1 cellular context compared by ENCODE assay signal in the genomic region with DNA sequence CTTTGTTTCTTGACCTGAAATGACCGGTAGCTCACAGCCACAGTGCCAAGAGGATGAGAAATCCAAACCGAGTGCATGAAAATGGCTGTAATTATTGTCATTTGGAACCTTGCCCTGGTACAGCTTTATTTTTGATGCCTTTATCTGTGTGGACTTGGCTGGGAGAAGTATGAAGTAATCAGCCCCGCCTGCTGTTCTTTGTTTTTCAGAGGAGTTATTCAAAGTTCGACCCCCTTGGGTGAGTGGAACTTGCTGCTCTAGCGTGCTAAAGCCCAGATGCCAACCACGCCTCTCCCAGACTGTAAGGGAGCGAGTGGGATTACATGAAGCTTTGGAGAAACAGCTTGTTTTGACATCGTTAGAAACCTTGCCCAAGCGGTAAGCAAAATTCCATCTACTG.
TF ChIP-seq lines count a peak whose summit lies in the region.

No MANE protein-coding gene starts in this region.

TF ChIP-seq in HepG2, 621 proteins besides CTCF, POLR2A, EP300 and RAD21:
- 0 out of 2 replicates have a peak, but pooled peaks have one; percentile 15 for TF ChIP-seq ZMYM4 (CRISPR knock-in tag; IDR thresholded peaks at IDR 0.05)
- TF ChIP-seq BCL6 (CRISPR knock-in tag; IDR thresholded peaks at IDR 0.05) = no peak
- TF ChIP-seq HDAC6 (IDR thresholded peaks at IDR 0.05; ENCODE audit: low read depth, low read length) = no peak
- TF ChIP-seq THRA (CRISPR knock-in tag; IDR thresholded peaks at IDR 0.05; ENCODE audit: borderline replicate concordance) = peak; percentile 30; the same call in 1 of the 2 replicates
- TF ChIP-seq MED1 (CRISPR knock-in tag; IDR thresholded peaks at IDR 0.05) = no peak
